Comparison of ENCODE assay signal across 40 cellular contexts in genomic region chr18:42233908-42234307, GRCh38.
"Had no signal": no experiment of that assay in that cellular context is flagged by ENCODE, and none has a peak within 500 bp of the region (broad histone marks: within the 10 kb centered on the region; RNA-seq: fewer than 3 reads in every experiment).

No MANE protein-coding gene starts in this region.

- DNase-seq: activated CD4-positive, alpha-beta memory T cell treated with anti-CD3 and anti-CD28 coated beads, Interleukin-2, amount 10 ng/mL, durations not matched to agents 7 days and 5 days; activated CD4-positive, alpha-beta T cell treated with anti-CD3 and anti-CD28 coated beads for 1 hour; activated CD4-positive, alpha-beta T cell treated with anti-CD3 and anti-CD28 coated beads for 36 hours; activated CD4-positive, alpha-beta T cell treated with anti-CD3 and anti-CD28 coated beads for 48 hours; activated CD4-positive, alpha-beta T cell treated with anti-CD3 and anti-CD28 coated beads, Interleukin-2, amount 10 ng/mL, durations not matched to agents 7 days and 5 days; activated CD4-positive, alpha-beta T cell treated with anti-CD3 and anti-CD28 coated beads, Interleukin-2, amount 50 U/mL, for 48 hours; activated CD4-positive, CD25-positive, alpha-beta regulatory T cell; activated CD8-positive, alpha-beta memory T cell treated with anti-CD3 and anti-CD28 coated beads for 24 hours; activated CD8-positive, alpha-beta memory T cell treated with anti-CD3 and anti-CD28 coated beads, Interleukin-2, amount 10 ng/mL, durations not matched to agents 7 days and 5 days; activated CD8-positive, alpha-beta memory T cell treated with anti-CD3 and anti-CD28 coated beads, Interleukin-2, amount 50 U/mL, for 48 hours; activated CD8-positive, alpha-beta T cell treated with anti-CD3 and anti-CD28 coated beads, Interleukin-2, amount 10 ng/mL, durations not matched to agents 7 days and 5 days; activated effector memory CD4-positive, alpha-beta T cell treated with anti-CD3 and anti-CD28 coated beads, Interleukin-2, amount 50 U/mL, for 16 hours; activated gamma-delta T cell treated with Interleukin-2 at 50 U/mL for 16 hours; activated naive CD4-positive, alpha-beta T cell; activated naive CD4-positive, alpha-beta T cell treated with anti-CD3 and anti-CD28 coated beads for 36 hours; activated naive CD4-positive, alpha-beta T cell treated with anti-CD3 and anti-CD28 coated beads, Interleukin-2, amount 50 U/mL, for 16 hours; activated naive CD8-positive, alpha-beta T cell treated with anti-CD3 and anti-CD28 coated beads for 36 hours; activated T-cell treated with anti-CD3 and anti-CD28 coated beads, Interleukin-2, amount 50 U/mL, for 4 hours; activated T-cell treated with anti-CD3 and anti-CD28 coated beads, Interleukin-2, amount 50 U/mL, for 72 hours; adrenal gland; amygdala; anterior cingulate cortex; caudate nucleus; cerebellar nuclear complex; T-helper 1 cell; T-helper 2 cell; T-helper 9 cell; WERI-Rb-1 had no signal

- H3K36me3 Mint-ChIP-seq: activated CD8-positive, alpha-beta memory T cell treated with anti-CD3 and anti-CD28 coated beads, Interleukin-2, amount 10 ng/mL, durations not matched to agents 7 days and 5 days; activated naive CD4-positive, alpha-beta T cell treated with anti-CD3 and anti-CD28 coated beads, Interleukin-2, amount 50 U/mL, for 72 hours; activated naive CD8-positive, alpha-beta T cell treated with anti-CD3 and anti-CD28 coated beads for 36 hours; brain; WTC11 had no signal

- H3K4me3 Mint-ChIP-seq: activated CD4-positive, alpha-beta memory T cell treated with anti-CD3 and anti-CD28 coated beads, Interleukin-2, amount 10 ng/mL, durations not matched to agents 7 days and 5 days; activated CD4-positive, alpha-beta T cell treated with anti-CD3 and anti-CD28 coated beads for 36 hours; activated CD4-positive, alpha-beta T cell treated with anti-CD3 and anti-CD28 coated beads, Interleukin-2, amount 10 ng/mL, durations not matched to agents 7 days and 5 days; activated CD8-positive, alpha-beta memory T cell treated with anti-CD3 and anti-CD28 coated beads, Interleukin-2, amount 10 ng/mL, durations not matched to agents 7 days and 5 days; activated CD8-positive, alpha-beta T cell treated with anti-CD3 and anti-CD28 coated beads, Interleukin-2, amount 10 ng/mL, durations not matched to agents 7 days and 5 days; activated naive CD4-positive, alpha-beta T cell treated with anti-CD3 and anti-CD28 coated beads for 36 hours; activated naive CD8-positive, alpha-beta T cell treated with anti-CD3 and anti-CD28 coated beads for 36 hours; activated T-cell treated with anti-CD3 and anti-CD28 coated beads, Interleukin-2, amount 50 U/mL, for 4 hours; activated T-cell treated with anti-CD3 and anti-CD28 coated beads, Interleukin-2, amount 50 U/mL, for 72 hours; activated T-helper 1 cell treated with anti-CD3 and anti-CD28 coated beads, Interleukin-12 subunit alpha, Interleukin-12 subunit beta, Interleukin-2, Interleukin-4 antibody, amounts not matched to agents 30 ng/mL and 10 ng/mL and 1 ng/mL, durations not matched to agents 14 hours and 24 hours and 36 hours; activated T-helper 17 cell treated with anti-CD3 and anti-CD28 coated beads, Interleukin-2, amount 50 U/mL, for 72 hours; brain; central memory CD8-positive, alpha-beta T cell; T-helper 1 cell treated with Interleukin-12 subunit alpha and Interleukin-12 subunit beta and Interleukin-4 antibody, amounts not matched to agents 30 μg/mL and 1 μg/mL, for 36 hours; T-helper 2 cell treated with Interferon-gamma antibody and Interleukin-4, amounts not matched to agents 5 μg/mL and 100 μg/mL, for 36 hours; WTC11 had no signal

- H3K4me1 Mint-ChIP-seq: activated CD4-positive, alpha-beta memory T cell treated with anti-CD3 and anti-CD28 coated beads, Interleukin-2, amount 10 ng/mL, durations not matched to agents 7 days and 5 days; activated CD4-positive, alpha-beta T cell treated with anti-CD3 and anti-CD28 coated beads for 36 hours; activated CD4-positive, alpha-beta T cell treated with anti-CD3 and anti-CD28 coated beads, Interleukin-2, amount 10 ng/mL, durations not matched to agents 7 days and 5 days; activated CD8-positive, alpha-beta memory T cell treated with anti-CD3 and anti-CD28 coated beads, Interleukin-2, amount 10 ng/mL, durations not matched to agents 7 days and 5 days; activated naive CD8-positive, alpha-beta T cell treated with anti-CD3 and anti-CD28 coated beads for 36 hours; activated T-helper 17 cell treated with anti-CD3 and anti-CD28 coated beads, Interleukin-2, amount 50 U/mL, for 72 hours; brain; central memory CD8-positive, alpha-beta T cell had no signal

- FAIRE-seq: bronchial epithelial cell, TTC549 had no signal

- H3K9me3 Mint-ChIP-seq: activated CD4-positive, alpha-beta T cell treated with anti-CD3 and anti-CD28 coated beads, Interleukin-2, amount 10 ng/mL, durations not matched to agents 7 days and 5 days; activated naive CD4-positive, alpha-beta T cell treated with anti-CD3 and anti-CD28 coated beads, Interleukin-2, amount 50 U/mL, for 72 hours; activated naive CD8-positive, alpha-beta T cell treated with anti-CD3 and anti-CD28 coated beads for 36 hours; activated T-helper 17 cell treated with anti-CD3 and anti-CD28 coated beads, Interleukin-2, amount 50 U/mL, for 72 hours; central memory CD8-positive, alpha-beta T cell; T-helper 1 cell treated with Interleukin-12 subunit alpha and Interleukin-12 subunit beta and Interleukin-4 antibody, amounts not matched to agents 30 μg/mL and 1 μg/mL, for 36 hours; T-helper 2 cell treated with Interferon-gamma antibody and Interleukin-4, amounts not matched to agents 5 μg/mL and 100 μg/mL, for 36 hours had no signal

- H3K27ac ChIP-seq: adrenal gland, ascending aorta, cardiac muscle cell, WERI-Rb-1 had no signal

- H3K27ac Mint-ChIP-seq: activated CD4-positive, alpha-beta memory T cell treated with anti-CD3 and anti-CD28 coated beads, Interleukin-2, amount 10 ng/mL, durations not matched to agents 7 days and 5 days; activated CD4-positive, alpha-beta T cell treated with anti-CD3 and anti-CD28 coated beads for 36 hours; activated CD4-positive, alpha-beta T cell treated with anti-CD3 and anti-CD28 coated beads, Interleukin-2, amount 10 ng/mL, durations not matched to agents 7 days and 5 days; activated CD8-positive, alpha-beta memory T cell treated with anti-CD3 and anti-CD28 coated beads, Interleukin-2, amount 10 ng/mL, durations not matched to agents 7 days and 5 days; activated CD8-positive, alpha-beta T cell treated with anti-CD3 and anti-CD28 coated beads, Interleukin-2, amount 10 ng/mL, durations not matched to agents 7 days and 5 days; activated naive CD4-positive, alpha-beta T cell treated with anti-CD3 and anti-CD28 coated beads for 36 hours; activated naive CD4-positive, alpha-beta T cell treated with anti-CD3 and anti-CD28 coated beads, Interleukin-2, amount 50 U/mL, for 72 hours; activated naive CD8-positive, alpha-beta T cell treated with anti-CD3 and anti-CD28 coated beads for 36 hours; activated T-cell treated with anti-CD3 and anti-CD28 coated beads, Interleukin-2, amount 50 U/mL, for 72 hours; activated T-helper 1 cell treated with anti-CD3 and anti-CD28 coated beads, Interleukin-12 subunit alpha, Interleukin-12 subunit beta, Interleukin-2, Interleukin-4 antibody, amounts not matched to agents 30 ng/mL and 10 ng/mL and 1 ng/mL, durations not matched to agents 14 hours and 24 hours and 36 hours; activated T-helper 17 cell treated with anti-CD3 and anti-CD28 coated beads, Interleukin-2, amount 50 U/mL, for 72 hours; brain; T-helper 1 cell treated with Interleukin-12 subunit alpha and Interleukin-12 subunit beta and Interleukin-4 antibody, amounts not matched to agents 30 μg/mL and 1 μg/mL, for 36 hours; T-helper 2 cell treated with Interferon-gamma antibody and Interleukin-4, amounts not matched to agents 5 μg/mL and 100 μg/mL, for 36 hours; WTC11 had no signal

- H3K27me3 Mint-ChIP-seq: activated CD4-positive, alpha-beta memory T cell treated with anti-CD3 and anti-CD28 coated beads, Interleukin-2, amount 10 ng/mL, durations not matched to agents 7 days and 5 days; activated CD4-positive, alpha-beta T cell treated with anti-CD3 and anti-CD28 coated beads for 36 hours; activated CD4-positive, alpha-beta T cell treated with anti-CD3 and anti-CD28 coated beads, Interleukin-2, amount 10 ng/mL, durations not matched to agents 7 days and 5 days; activated CD8-positive, alpha-beta memory T cell treated with anti-CD3 and anti-CD28 coated beads, Interleukin-2, amount 10 ng/mL, durations not matched to agents 7 days and 5 days; activated naive CD8-positive, alpha-beta T cell treated with anti-CD3 and anti-CD28 coated beads for 36 hours; activated T-helper 17 cell treated with anti-CD3 and anti-CD28 coated beads, Interleukin-2, amount 50 U/mL, for 72 hours; central memory CD8-positive, alpha-beta T cell had no signal
